ENCODE assay signal across 1 cellular context in the genomic region with DNA sequence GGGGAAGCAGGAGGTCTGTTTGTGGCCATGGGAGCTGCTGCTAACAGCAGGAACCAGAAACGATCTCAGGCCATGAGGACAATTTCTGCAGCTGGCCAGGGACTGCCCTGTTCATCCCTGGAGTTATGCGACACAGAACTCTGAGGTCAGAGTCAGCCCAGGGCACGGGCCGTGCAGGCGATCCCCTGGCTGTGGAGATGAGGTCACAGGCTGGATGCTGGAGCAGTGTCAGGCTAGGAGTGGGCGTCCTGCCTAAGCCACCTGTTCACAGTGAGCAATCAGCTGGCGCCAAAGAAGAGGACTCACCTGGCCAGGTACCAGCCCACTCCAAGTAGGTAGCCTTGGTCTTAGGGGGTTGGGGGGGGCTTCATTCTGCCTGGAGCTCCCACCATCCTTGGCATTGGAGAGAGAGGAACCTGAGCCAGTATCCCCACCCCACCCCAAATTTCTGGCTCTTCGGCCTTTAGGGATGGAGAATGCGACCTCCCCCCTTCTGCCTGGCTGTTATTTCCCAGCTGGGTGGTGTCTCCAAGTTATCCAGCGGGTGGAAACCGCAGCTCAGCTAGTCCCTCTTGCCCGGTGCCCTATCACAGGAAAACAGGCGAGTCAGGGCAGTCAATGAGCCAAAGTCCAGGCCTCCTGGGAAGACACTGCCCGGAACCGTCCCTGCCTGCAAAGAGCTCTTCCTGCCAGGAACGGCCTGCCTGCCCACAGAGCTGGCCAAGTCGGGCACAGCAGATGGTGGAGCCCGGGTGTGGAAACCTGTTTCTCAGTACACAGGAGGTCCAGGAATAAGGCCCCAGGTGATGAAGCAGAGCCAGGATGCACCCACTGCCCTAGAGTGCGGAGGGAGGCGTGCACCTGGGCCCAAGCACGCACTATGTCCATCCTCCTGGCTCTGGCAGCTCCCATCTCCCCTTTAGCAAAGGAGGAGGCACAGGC.
A peak's percentile ranks its signal among the peaks of the same experiment; 100 is the strongest.
TF ChIP-seq lines count a peak whose summit lies in the region.

No MANE protein-coding gene starts in this region.

TF ChIP-seq in HepG2, 621 proteins besides CTCF, POLR2A, EP300 and RAD21 (continued from another document and continues in another):
- TF ChIP-seq XBP1 (CRISPR knock-in tag; IDR thresholded peaks at IDR 0.05) (no peak), ZNF607 (CRISPR knock-in tag; IDR thresholded peaks at IDR 0.05; ENCODE audit: borderline replicate concordance) (0 out of 2 replicates have a peak, but pooled peaks have one; percentile 60), ZNF629 (CRISPR knock-in tag; conservative IDR thresholded peaks at IDR 0.05) (no peak), ZNF460 (CRISPR knock-in tag; IDR thresholded peaks at IDR 0.05; ENCODE audit: borderline replicate concordance) (no peak), RFX3 (CRISPR knock-in tag; IDR thresholded peaks at IDR 0.05) (no peak), ZNF207 (IDR thresholded peaks at IDR 0.05; ENCODE audit: borderline replicate concordance) (no peak), CREB1 (IDR thresholded peaks at IDR 0.05) (peak; percentile 73), CREB1 (CRISPR knock-in tag; IDR thresholded peaks at IDR 0.05) (no peak), RARA (CRISPR knock-in tag; IDR thresholded peaks at IDR 0.05) (peak; percentile 64), ARNT2 (CRISPR knock-in tag; IDR thresholded peaks at IDR 0.05; ENCODE audit: low read depth) (0 out of 2 replicates have a peak, but pooled peaks have one; percentile 28), MED1 (CRISPR knock-in tag; IDR thresholded peaks at IDR 0.05) (peak; percentile 70), SKI (IDR thresholded peaks at IDR 0.05; ENCODE audit: partially characterized antibody) (peak; percentile 21), GTF2F1 (IDR thresholded peaks at IDR 0.05; ENCODE audit: low read length) (no peak), FOXA1 (IDR thresholded peaks at IDR 0.05) (no peak), FOXA1 (CRISPR knock-in tag; IDR thresholded peaks at IDR 0.05) (peak; percentile 14; the same call in 1 of the 2 replicates), SAP130 (CRISPR knock-in tag; IDR thresholded peaks at IDR 0.05; ENCODE audit: low read depth) (peak; percentile 71), ZFX (CRISPR knock-in tag; IDR thresholded peaks at IDR 0.05; ENCODE audit: low read depth) (peak; percentile 87), ASH2L (IDR thresholded peaks at IDR 0.05; ENCODE audit: insufficient read length, low read depth, low read length) (peak; percentile 35)
- TF ChIP-seq, protein P1, sequence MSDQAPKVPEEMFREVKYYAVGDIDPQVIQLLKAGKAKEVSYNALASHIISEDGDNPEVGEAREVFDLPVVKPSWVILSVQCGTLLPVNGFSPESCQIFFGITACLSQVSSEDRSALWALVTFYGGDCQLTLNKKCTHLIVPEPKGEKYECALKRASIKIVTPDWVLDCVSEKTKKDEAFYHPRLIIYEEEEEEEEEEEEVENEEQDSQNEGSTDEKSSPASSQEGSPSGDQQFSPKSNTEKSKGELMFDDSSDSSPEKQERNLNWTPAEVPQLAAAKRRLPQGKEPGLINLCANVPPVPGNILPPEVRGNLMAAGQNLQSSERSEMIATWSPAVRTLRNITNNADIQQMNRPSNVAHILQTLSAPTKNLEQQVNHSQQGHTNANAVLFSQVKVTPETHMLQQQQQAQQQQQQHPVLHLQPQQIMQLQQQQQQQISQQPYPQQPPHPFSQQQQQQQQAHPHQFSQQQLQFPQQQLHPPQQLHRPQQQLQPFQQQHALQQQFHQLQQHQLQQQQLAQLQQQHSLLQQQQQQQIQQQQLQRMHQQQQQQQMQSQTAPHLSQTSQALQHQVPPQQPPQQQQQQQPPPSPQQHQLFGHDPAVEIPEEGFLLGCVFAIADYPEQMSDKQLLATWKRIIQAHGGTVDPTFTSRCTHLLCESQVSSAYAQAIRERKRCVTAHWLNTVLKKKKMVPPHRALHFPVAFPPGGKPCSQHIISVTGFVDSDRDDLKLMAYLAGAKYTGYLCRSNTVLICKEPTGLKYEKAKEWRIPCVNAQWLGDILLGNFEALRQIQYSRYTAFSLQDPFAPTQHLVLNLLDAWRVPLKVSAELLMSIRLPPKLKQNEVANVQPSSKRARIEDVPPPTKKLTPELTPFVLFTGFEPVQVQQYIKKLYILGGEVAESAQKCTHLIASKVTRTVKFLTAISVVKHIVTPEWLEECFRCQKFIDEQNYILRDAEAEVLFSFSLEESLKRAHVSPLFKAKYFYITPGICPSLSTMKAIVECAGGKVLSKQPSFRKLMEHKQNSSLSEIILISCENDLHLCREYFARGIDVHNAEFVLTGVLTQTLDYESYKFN (CRISPR knock-in tag; conservative IDR thresholded peaks at IDR 0.05): peak; percentile 79
- TF ChIP-seq, protein P2, sequence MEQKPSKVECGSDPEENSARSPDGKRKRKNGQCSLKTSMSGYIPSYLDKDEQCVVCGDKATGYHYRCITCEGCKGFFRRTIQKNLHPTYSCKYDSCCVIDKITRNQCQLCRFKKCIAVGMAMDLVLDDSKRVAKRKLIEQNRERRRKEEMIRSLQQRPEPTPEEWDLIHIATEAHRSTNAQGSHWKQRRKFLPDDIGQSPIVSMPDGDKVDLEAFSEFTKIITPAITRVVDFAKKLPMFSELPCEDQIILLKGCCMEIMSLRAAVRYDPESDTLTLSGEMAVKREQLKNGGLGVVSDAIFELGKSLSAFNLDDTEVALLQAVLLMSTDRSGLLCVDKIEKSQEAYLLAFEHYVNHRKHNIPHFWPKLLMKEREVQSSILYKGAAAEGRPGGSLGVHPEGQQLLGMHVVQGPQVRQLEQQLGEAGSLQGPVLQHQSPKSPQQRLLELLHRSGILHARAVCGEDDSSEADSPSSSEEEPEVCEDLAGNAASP (CRISPR knock-in tag; IDR thresholded peaks at IDR 0.05; ENCODE audit: borderline replicate concordance): peak; percentile 47; the same call in 1 of the 2 replicates
- TF ChIP-seq, protein P3, sequence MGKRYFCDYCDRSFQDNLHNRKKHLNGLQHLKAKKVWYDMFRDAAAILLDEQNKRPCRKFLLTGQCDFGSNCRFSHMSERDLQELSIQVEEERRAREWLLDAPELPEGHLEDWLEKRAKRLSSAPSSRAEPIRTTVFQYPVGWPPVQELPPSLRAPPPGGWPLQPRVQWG (CRISPR knock-in tag; IDR thresholded peaks at IDR 0.05; ENCODE audit: borderline replicate concordance, low read depth): no peak
- TF ChIP-seq, protein P4, sequence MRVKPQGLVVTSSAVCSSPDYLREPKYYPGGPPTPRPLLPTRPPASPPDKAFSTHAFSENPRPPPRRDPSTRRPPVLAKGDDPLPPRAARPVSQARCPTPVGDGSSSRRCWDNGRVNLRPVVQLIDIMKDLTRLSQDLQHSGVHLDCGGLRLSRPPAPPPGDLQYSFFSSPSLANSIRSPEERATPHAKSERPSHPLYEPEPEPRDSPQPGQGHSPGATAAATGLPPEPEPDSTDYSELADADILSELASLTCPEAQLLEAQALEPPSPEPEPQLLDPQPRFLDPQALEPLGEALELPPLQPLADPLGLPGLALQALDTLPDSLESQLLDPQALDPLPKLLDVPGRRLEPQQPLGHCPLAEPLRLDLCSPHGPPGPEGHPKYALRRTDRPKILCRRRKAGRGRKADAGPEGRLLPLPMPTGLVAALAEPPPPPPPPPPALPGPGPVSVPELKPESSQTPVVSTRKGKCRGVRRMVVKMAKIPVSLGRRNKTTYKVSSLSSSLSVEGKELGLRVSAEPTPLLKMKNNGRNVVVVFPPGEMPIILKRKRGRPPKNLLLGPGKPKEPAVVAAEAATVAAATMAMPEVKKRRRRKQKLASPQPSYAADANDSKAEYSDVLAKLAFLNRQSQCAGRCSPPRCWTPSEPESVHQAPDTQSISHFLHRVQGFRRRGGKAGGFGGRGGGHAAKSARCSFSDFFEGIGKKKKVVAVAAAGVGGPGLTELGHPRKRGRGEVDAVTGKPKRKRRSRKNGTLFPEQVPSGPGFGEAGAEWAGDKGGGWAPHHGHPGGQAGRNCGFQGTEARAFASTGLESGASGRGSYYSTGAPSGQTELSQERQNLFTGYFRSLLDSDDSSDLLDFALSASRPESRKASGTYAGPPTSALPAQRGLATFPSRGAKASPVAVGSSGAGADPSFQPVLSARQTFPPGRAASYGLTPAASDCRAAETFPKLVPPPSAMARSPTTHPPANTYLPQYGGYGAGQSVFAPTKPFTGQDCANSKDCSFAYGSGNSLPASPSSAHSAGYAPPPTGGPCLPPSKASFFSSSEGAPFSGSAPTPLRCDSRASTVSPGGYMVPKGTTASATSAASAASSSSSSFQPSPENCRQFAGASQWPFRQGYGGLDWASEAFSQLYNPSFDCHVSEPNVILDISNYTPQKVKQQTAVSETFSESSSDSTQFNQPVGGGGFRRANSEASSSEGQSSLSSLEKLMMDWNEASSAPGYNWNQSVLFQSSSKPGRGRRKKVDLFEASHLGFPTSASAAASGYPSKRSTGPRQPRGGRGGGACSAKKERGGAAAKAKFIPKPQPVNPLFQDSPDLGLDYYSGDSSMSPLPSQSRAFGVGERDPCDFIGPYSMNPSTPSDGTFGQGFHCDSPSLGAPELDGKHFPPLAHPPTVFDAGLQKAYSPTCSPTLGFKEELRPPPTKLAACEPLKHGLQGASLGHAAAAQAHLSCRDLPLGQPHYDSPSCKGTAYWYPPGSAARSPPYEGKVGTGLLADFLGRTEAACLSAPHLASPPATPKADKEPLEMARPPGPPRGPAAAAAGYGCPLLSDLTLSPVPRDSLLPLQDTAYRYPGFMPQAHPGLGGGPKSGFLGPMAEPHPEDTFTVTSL (CRISPR knock-in tag; IDR thresholded peaks at IDR 0.05; ENCODE audit: borderline replicate concordance): 0 out of 2 replicates have a peak, but pooled peaks have one; percentile 7
- TF ChIP-seq, protein P5, sequence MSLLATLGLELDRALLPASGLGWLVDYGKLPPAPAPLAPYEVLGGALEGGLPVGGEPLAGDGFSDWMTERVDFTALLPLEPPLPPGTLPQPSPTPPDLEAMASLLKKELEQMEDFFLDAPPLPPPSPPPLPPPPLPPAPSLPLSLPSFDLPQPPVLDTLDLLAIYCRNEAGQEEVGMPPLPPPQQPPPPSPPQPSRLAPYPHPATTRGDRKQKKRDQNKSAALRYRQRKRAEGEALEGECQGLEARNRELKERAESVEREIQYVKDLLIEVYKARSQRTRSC (CRISPR knock-in tag; IDR thresholded peaks at IDR 0.05; ENCODE audit: low read depth): no peak
- TF ChIP-seq, protein P6, sequence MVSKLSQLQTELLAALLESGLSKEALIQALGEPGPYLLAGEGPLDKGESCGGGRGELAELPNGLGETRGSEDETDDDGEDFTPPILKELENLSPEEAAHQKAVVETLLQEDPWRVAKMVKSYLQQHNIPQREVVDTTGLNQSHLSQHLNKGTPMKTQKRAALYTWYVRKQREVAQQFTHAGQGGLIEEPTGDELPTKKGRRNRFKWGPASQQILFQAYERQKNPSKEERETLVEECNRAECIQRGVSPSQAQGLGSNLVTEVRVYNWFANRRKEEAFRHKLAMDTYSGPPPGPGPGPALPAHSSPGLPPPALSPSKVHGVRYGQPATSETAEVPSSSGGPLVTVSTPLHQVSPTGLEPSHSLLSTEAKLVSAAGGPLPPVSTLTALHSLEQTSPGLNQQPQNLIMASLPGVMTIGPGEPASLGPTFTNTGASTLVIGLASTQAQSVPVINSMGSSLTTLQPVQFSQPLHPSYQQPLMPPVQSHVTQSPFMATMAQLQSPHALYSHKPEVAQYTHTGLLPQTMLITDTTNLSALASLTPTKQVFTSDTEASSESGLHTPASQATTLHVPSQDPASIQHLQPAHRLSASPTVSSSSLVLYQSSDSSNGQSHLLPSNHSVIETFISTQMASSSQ (IDR thresholded peaks at IDR 0.05; ENCODE audit: low read depth): no peak
- TF ChIP-seq, protein P6 (CRISPR knock-in tag; IDR thresholded peaks at IDR 0.05; ENCODE audit: borderline replicate concordance): no peak
- TF ChIP-seq, protein P7, sequence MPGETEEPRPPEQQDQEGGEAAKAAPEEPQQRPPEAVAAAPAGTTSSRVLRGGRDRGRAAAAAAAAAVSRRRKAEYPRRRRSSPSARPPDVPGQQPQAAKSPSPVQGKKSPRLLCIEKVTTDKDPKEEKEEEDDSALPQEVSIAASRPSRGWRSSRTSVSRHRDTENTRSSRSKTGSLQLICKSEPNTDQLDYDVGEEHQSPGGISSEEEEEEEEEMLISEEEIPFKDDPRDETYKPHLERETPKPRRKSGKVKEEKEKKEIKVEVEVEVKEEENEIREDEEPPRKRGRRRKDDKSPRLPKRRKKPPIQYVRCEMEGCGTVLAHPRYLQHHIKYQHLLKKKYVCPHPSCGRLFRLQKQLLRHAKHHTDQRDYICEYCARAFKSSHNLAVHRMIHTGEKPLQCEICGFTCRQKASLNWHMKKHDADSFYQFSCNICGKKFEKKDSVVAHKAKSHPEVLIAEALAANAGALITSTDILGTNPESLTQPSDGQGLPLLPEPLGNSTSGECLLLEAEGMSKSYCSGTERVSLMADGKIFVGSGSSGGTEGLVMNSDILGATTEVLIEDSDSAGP (CRISPR knock-in tag; IDR thresholded peaks at IDR 0.05; ENCODE audit: borderline replicate concordance): peak; percentile 58; the same call in 1 of the 2 replicates
- TF ChIP-seq, protein P8, sequence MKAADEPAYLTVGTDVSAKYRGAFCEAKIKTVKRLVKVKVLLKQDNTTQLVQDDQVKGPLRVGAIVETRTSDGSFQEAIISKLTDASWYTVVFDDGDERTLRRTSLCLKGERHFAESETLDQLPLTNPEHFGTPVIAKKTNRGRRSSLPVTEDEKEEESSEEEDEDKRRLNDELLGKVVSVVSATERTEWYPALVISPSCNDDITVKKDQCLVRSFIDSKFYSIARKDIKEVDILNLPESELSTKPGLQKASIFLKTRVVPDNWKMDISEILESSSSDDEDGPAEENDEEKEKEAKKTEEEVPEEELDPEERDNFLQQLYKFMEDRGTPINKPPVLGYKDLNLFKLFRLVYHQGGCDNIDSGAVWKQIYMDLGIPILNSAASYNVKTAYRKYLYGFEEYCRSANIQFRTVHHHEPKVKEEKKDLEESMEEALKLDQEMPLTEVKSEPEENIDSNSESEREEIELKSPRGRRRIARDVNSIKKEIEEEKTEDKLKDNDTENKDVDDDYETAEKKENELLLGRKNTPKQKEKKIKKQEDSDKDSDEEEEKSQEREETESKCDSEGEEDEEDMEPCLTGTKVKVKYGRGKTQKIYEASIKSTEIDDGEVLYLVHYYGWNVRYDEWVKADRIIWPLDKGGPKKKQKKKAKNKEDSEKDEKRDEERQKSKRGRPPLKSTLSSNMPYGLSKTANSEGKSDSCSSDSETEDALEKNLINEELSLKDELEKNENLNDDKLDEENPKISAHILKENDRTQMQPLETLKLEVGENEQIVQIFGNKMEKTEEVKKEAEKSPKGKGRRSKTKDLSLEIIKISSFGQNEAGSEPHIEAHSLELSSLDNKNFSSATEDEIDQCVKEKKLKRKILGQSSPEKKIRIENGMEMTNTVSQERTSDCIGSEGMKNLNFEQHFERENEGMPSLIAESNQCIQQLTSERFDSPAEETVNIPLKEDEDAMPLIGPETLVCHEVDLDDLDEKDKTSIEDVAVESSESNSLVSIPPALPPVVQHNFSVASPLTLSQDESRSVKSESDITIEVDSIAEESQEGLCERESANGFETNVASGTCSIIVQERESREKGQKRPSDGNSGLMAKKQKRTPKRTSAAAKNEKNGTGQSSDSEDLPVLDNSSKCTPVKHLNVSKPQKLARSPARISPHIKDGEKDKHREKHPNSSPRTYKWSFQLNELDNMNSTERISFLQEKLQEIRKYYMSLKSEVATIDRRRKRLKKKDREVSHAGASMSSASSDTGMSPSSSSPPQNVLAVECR (CRISPR knock-in tag; IDR thresholded peaks at IDR 0.05; ENCODE audit: borderline replicate concordance): peak; percentile 54; the same call in 1 of the 2 replicates
